Comparison of ENCODE assay signal across 22 cellular contexts in the genomic region with DNA sequence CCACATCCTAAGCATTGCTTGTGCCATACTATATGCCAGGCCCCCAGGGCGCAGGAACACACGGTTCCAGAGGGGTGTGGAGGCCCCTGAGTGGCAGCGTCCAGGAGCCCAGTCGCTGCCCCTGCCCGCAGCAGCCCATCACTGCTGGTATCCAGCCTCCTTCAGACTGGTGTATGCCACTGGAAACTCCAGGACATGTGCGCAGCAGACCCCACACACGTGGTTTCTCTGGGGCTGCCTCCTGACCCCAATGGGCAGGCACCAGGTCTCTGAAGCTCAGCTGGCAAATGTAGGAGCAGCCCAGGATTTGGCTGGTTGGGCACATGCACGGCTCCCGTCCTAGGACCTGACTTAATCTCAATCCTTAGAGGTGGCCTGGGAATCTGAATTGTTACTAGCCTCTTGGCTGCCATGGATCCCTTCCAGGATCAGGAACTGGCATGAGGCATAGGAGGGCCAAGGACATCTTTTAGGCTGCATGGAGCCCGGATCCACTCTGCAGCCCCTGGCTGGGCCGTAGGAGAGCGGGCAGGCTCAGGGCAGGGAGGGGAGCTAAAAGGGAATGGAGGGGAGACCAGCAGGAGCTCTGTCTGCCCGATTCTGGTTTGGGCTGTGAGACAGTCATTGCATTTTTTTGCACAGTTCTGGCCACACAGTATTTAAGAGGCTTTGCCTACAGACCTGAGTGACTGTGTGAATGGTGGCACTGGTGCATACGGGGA.
"Had no signal": no experiment of that assay in that cellular context is flagged by ENCODE, and none has a peak within 500 bp of the region (broad histone marks: within the 10 kb centered on the region; RNA-seq: fewer than 3 reads in every experiment).

No MANE protein-coding gene starts in this region.

- H2AFZ ChIP-seq: hepatocyte had no signal

- H3K9me3 Mint-ChIP-seq: activated CD4-positive, alpha-beta T cell treated with anti-CD3 and anti-CD28 coated beads, Interleukin-2, amount 10 ng/mL, durations not matched to agents 7 days and 5 days; activated naive CD8-positive, alpha-beta T cell treated with anti-CD3 and anti-CD28 coated beads for 36 hours; dendritic cell treated with granulocyte-macrophage colony-stimulating factor and Interleukin-4, amounts not matched to agents 40 ng/mL and 50 ng/mL, for 4 days; immature natural killer cell; neural crest cell had no signal

- H3K9me3 ChIP-seq: left lung, thyroid gland had no signal

- H3K36me3 ChIP-seq: left lung, thyroid gland had no signal

- H3K4me2 ChIP-seq: hepatocyte had no signal

- ATAC-seq: activated CD4-positive, CD25-positive, alpha-beta regulatory T cell treated with anti-CD3 and anti-CD28 coated beads, Interleukin-2, amount 50 U/mL, for 24 hours; activated CD8-positive, alpha-beta T cell treated with anti-CD3 and anti-CD28 coated beads, Interleukin-2, amount 10 ng/mL, durations not matched to agents 7 days and 5 days; foreskin keratinocyte; left lung; naive thymus-derived CD4-positive, alpha-beta T cell had no signal

- H3K4me3 ChIP-seq: hepatocyte, left lung, lung, thyroid gland had no signal

- DNase-seq: activated CD4-positive, alpha-beta T cell treated with anti-CD3 and anti-CD28 coated beads, Interleukin-2, amount 10 ng/mL, durations not matched to agents 7 days and 5 days; activated CD8-positive, alpha-beta T cell treated with anti-CD3 and anti-CD28 coated beads, Interleukin-2, amount 10 ng/mL, durations not matched to agents 7 days and 5 days; activated naive CD4-positive, alpha-beta T cell; activated naive CD8-positive, alpha-beta T cell treated with anti-CD3 and anti-CD28 coated beads for 36 hours; activated T-cell treated with anti-CD3 and anti-CD28 coated beads, Interleukin-2, amount 50 U/mL, for 1 hour; effector CD8-positive, alpha-beta T cell; foreskin keratinocyte; glutamatergic neuron; immature natural killer cell; left lung; naive thymus-derived CD4-positive, alpha-beta T cell; retina; stimulated activated CD4-positive, alpha-beta T cell treated with anti-CD3 and anti-CD28 coated beads, Interleukin-4, amount 100 ng/mL, for 1 hour; stimulated activated naive CD4-positive, alpha-beta T cell treated with Interleukin-2 at 50 U/mL for 16 hours; thyroid gland had no signal

- H3K27me3 ChIP-seq: foreskin keratinocyte, hepatocyte, left lung, thyroid gland had no signal

- H3K27ac ChIP-seq: foreskin keratinocyte, hepatocyte, left lung, VCaP had no signal

- H3K27ac Mint-ChIP-seq: activated CD8-positive, alpha-beta T cell treated with anti-CD3 and anti-CD28 coated beads, Interleukin-2, amount 10 ng/mL, durations not matched to agents 7 days and 5 days; dendritic cell treated with granulocyte-macrophage colony-stimulating factor and Interleukin-4, amounts not matched to agents 40 ng/mL and 50 ng/mL, for 4 days; progenitor cell of endocrine pancreas had no signal

- H3K36me3 Mint-ChIP-seq: activated naive CD8-positive, alpha-beta T cell treated with anti-CD3 and anti-CD28 coated beads for 36 hours; immature natural killer cell; naive thymus-derived CD4-positive, alpha-beta T cell had no signal
